8 cellular contexts compared by ENCODE assay signal in genomic region chr16:57462209-57462977, GRCh38. TPM values are rescaled to one million over a fixed set of nuclear protein-coding genes. Genes with fewer than 3 reads are reported as not detected.
A peak's percentile ranks its signal among the peaks of the same experiment; 100 is the strongest.
DNase-seq lines count a peak whose midpoint lies in the region; ATAC-seq and TF ChIP-seq lines count a peak whose summit lies in the region.

POLR2C (plus strand) TSS chr16:57462679; CDS start chr16:57462725, 46 bp downstream.

- peak within 1 kb of the TSS; percentile 87 for H3K4me2 ChIP-seq in mammary epithelial cell (ENCODE audit: insufficient read depth, low read depth, low read length)

- H3K79me2 ChIP-seq in ACC112 (ENCODE audit: control insufficient read depth, insufficient read depth, low read length, unreplicated experiment), result peaks cover 29% of the 10 kb centered on the region
- peaks cover 32% of the 10 kb centered on the region for H3K79me2 ChIP-seq in mammary epithelial cell (ENCODE audit: insufficient read depth, low read length)

- no peaks in the 10 kb centered on the region for H3K9me3 ChIP-seq in mammary epithelial cell (replicated peaks; ENCODE audit: insufficient read depth, low read length)

- peaks cover 7% of the 10 kb centered on the region for H3K4me1 ChIP-seq in ACC112 (ENCODE audit: control insufficient read depth, insufficient read depth, low read length, unreplicated experiment)
- peaks cover 5% of the 10 kb centered on the region for H3K4me1 ChIP-seq in mammary epithelial cell (ENCODE audit: insufficient read depth, low read length)

- in situ Hi-C loops in mammary epithelial cell (cut with MboI; ENCODE audit: low sequenced_read_pairs in 2 of 2), result no loop called here

- peak; percentile 70 for DNase-seq in NCI-H2196 (lab: John Stamatoyannopoulos, UW; ENCODE audit: unreplicated experiment)
- DNase-seq in mammary epithelial cell, result peak; percentile 75
- DNase-seq in inferior parietal cortex (ENCODE audit: extremely low spot score), result peak; percentile 90
- DNase-seq in stimulated activated CD4-positive, alpha-beta T cell treated with anti-CD3 and anti-CD28 coated beads, Interleukin-12 subunit alpha, Interleukin-12 subunit beta, amount 100 ng/mL, for 24 hours (ENCODE audit: low read depth in 2 of 2), result peak; percentile 80 to 91

- H3K9ac ChIP-seq in mammary epithelial cell (ENCODE audit: insufficient read depth, low read length), result peak within 1 kb of the TSS; percentile 82

- dilution Hi-C loops in mammary epithelial cell (cut with HindIII; ENCODE audit: low sequenced_read_pairs), result no loop called here

- peak; percentile 54 for ATAC-seq in GM18519 (IDR thresholded peaks at IDR 0.05; ENCODE audit: low FRiP score, unreplicated experiment)
- peak; percentile 75 for ATAC-seq in HG03064 (IDR thresholded peaks at IDR 0.05; ENCODE audit: low read depth, unreplicated experiment)

- H3K4me3 ChIP-seq in ACC112 (ENCODE audit: low read depth, low read length) (peak within 1 kb of the TSS; percentile 99), WI38 (ENCODE audit: low read depth, low read length) (peak within 1 kb of the TSS; percentile 90), mammary epithelial cell (replicated peaks in 1 of 3; ENCODE audit: insufficient read depth in 1 of 3, low read depth in 2 of 3, low read length in 3 of 3) (peak within 1 kb of the TSS; percentile 55 to 94 (median 88))

- intact Hi-C loops in mammary epithelial cell (cut with micrococcal nuclease), result loop anchor here (1.0 kb wide), 2 partner anchors 57 to 162 kb away; no protein-coding TSS in a partner anchor

- H3K27ac ChIP-seq in ACC112 (ENCODE audit: low read depth, low read length), result no peak within 1 kb of the TSS; the same call in 1 of the 2 replicates
- peak within 1 kb of the TSS; percentile 35 for H3K27ac ChIP-seq in mammary epithelial cell (ENCODE audit: insufficient read depth, low read depth, low read length)

- H2AFZ ChIP-seq in ACC112 (ENCODE audit: low read length, unreplicated experiment) (peak within 1 kb of the TSS; percentile 74), mammary epithelial cell (ENCODE audit: low read depth, low read length) (peak within 1 kb of the TSS; percentile 78)

- 0% methylated on average over 24 of the region's 47 CpGs for WGBS in mammary epithelial cell (ENCODE audit: low coverage, missing lambda C conversion rate)

- H3K27me3 ChIP-seq in ACC112 (ENCODE audit: insufficient read depth, low read length) (no peaks in the 10 kb centered on the region), mammary epithelial cell (ENCODE audit: insufficient read depth, low read length) (no peaks in the 10 kb centered on the region)

- TF ChIP-seq CTCF in WI38 (IDR thresholded peaks at IDR 0.05; ENCODE audit: low read depth, low read length), result peak; percentile 81
- TF ChIP-seq CTCF in mammary epithelial cell (conservative IDR thresholded peaks at IDR 0.05 in 1 of 2, IDR thresholded peaks at IDR 0.05 in 1 of 2; ENCODE audit: extremely low read depth in 1 of 2, insufficient read depth in 1 of 2, low read depth in 1 of 2, low read length in 2 of 2), result peak; percentile 84 to 89

- no TSS peak for BruUV-seq in mammary epithelial cell (replicated peaks; lab: Mats Ljungman, UMichigan)

- CTCF ChIA-PET in mammary epithelial cell (lab: Charles Lee; ENCODE audit: low non-redundant PET), result interaction anchor here (0.5 to 0.6 kb wide), 2 partner anchors 15 to 734 kb away, joined by 3 read pairs; partner anchors contain the start of genes CIAPIN1 and COQ9

- H3K36me3 ChIP-seq in ACC112 (ENCODE audit: insufficient read depth, low read length) (peaks cover 11% of the 10 kb centered on the region), mammary epithelial cell (ENCODE audit: insufficient read depth, low read length) (peaks cover 2% of the 10 kb centered on the region)

- no peaks in the 10 kb centered on the region for H4K20me1 ChIP-seq in mammary epithelial cell (ENCODE audit: insufficient read depth, low read length)

RNA-seq across cellular contexts. Expression of gene POLR2C, which starts in this region (rescaled TPM):
- 10 to 100 TPM; 45.1 to 82.2 TPM for total RNA-seq in mammary epithelial cell
- 87.8 TPM for polyA plus RNA-seq in mammary epithelial cell
- polyA minus RNA-seq in mammary epithelial cell, result 161 TPM
